In genomic region chr7:117769085-117769484, GRCh38 we compare ENCODE assay signal across 32 cellular contexts.
DNase-seq lines count a peak whose midpoint lies in the region; ATAC-seq and TF ChIP-seq lines count a peak whose summit lies in the region.
"Had no signal": no experiment of that assay in that cellular context is flagged by ENCODE, and none has a peak within 500 bp of the region (broad histone marks: within the 10 kb centered on the region; RNA-seq: fewer than 3 reads in every experiment).

No MANE protein-coding gene starts in this region.

- TF ChIP-seq CTCF in ascending aorta (IDR thresholded peaks at IDR 0.05), result no peak

- DNase-seq in SKM-1 (lab: John Stamatoyannopoulos, UW; ENCODE audit: unreplicated experiment) (no peak), T1000 (lab: John Stamatoyannopoulos, UW) (no peak), ascending aorta (ENCODE audit: low spot score in 2 of 2) (no peak)
- no peak for DNase-seq in activated T-helper 2 cell treated with anti-CD3 and anti-CD28 coated beads, Interferon-gamma antibody, Interleukin-2, Interleukin-4, amounts not matched to agents 10 μg/mL and 5 μg/mL and 100 μg/mL, durations not matched to agents 14 hours and 24 hours and 36 hours (ENCODE audit: low spot score)
- DNase-seq: activated CD4-positive, alpha-beta T cell treated with anti-CD3 and anti-CD28 coated beads, Interleukin-2, amount 50 U/mL, for 4 hours; activated CD8-positive, alpha-beta memory T cell treated with anti-CD3 and anti-CD28 coated beads, Interleukin-2, amount 50 U/mL, for 48 hours; activated effector memory CD4-positive, alpha-beta T cell treated with anti-CD3 and anti-CD28 coated beads, Interleukin-2, amount 50 U/mL, for 16 hours; Calu3; cortex of kidney; HCEC 1CT; head of caudate nucleus; Kasumi-1; left colon; naive thymus-derived CD4-positive, alpha-beta T cell; NCI-H1092 treated with DMSO at 0.1 percent for 48 hours; NCI-H2029 treated with DMSO at 0.1 percent for 48 hours; NCI-H345; ovary; right cardiac atrium; SJCRH30; stimulated activated CD4-positive, alpha-beta T cell treated with anti-CD3 and anti-CD28 coated beads, Interleukin-15, amount 100 ng/mL, for 24 hours; T-helper 17 cell; uterus; WERI-Rb-1 had no signal

- no peaks in the 10 kb centered on the region for H3K27me3 Mint-ChIP-seq in activated T-helper 2 cell treated with anti-CD3 and anti-CD28 coated beads, Interferon-gamma antibody, Interleukin-2, Interleukin-4, amounts not matched to agents 10 μg/mL and 5 μg/mL and 100 μg/mL, durations not matched to agents 14 hours and 24 hours and 36 hours (ENCODE audit: low read depth)

- H3K4me3 ChIP-seq in ascending aorta, result no peak overlapping the region
- H3K4me3 ChIP-seq: A549; BLaER1 treated with 17β-estradiol and CSF1 and Interleukin-3, amounts not matched to agents 10 nM and 100 nM; ovary; PC-9; SJCRH30; suprapubic skin; uterus had no signal

- no peak overlapping the region for H3K4me3 Mint-ChIP-seq in activated T-helper 2 cell treated with anti-CD3 and anti-CD28 coated beads, Interferon-gamma antibody, Interleukin-2, Interleukin-4, amounts not matched to agents 10 μg/mL and 5 μg/mL and 100 μg/mL, durations not matched to agents 14 hours and 24 hours and 36 hours (ENCODE audit: low read depth)
- H3K4me3 Mint-ChIP-seq: naive thymus-derived CD4-positive, alpha-beta T cell; T-helper 17 cell had no signal

- no peaks in the 10 kb centered on the region for H3K9me3 Mint-ChIP-seq in activated T-helper 2 cell treated with anti-CD3 and anti-CD28 coated beads, Interferon-gamma antibody, Interleukin-2, Interleukin-4, amounts not matched to agents 10 μg/mL and 5 μg/mL and 100 μg/mL, durations not matched to agents 14 hours and 24 hours and 36 hours

- H3K36me3 ChIP-seq in ascending aorta, result no peaks in the 10 kb centered on the region
- H3K36me3 ChIP-seq: BLaER1 treated with 17β-estradiol and CSF1 and Interleukin-3, amounts not matched to agents 10 nM and 100 nM; ovary; SJCRH30; suprapubic skin; uterus; WERI-Rb-1 had no signal

- no peaks in the 10 kb centered on the region for H3K9me3 ChIP-seq in ascending aorta
- H3K9me3 ChIP-seq: A549; BLaER1 treated with 17β-estradiol and CSF1 and Interleukin-3, amounts not matched to agents 10 nM and 100 nM; ovary; SJCRH30; suprapubic skin; uterus had no signal

- no peak overlapping the region for H3K27ac ChIP-seq in ascending aorta
- H3K27ac ChIP-seq: A549, ovary, PC-9, SJCRH30, suprapubic skin, uterus, WERI-Rb-1 had no signal

- peak; percentile 33 for ATAC-seq in GM18502 (IDR thresholded peaks at IDR 0.05; ENCODE audit: poor library complexity, unreplicated experiment)
- peak; percentile 49 for ATAC-seq in GM19324 (IDR thresholded peaks at IDR 0.05; ENCODE audit: low FRiP score, unreplicated experiment)
- peak; percentile 47 for ATAC-seq in GM21825 (IDR thresholded peaks at IDR 0.05; ENCODE audit: unreplicated experiment)
- peak; percentile 44 for ATAC-seq in HG03571 (IDR thresholded peaks at IDR 0.05; ENCODE audit: unreplicated experiment)
- ATAC-seq: A549; left colon; naive thymus-derived CD4-positive, alpha-beta T cell; right cardiac atrium; T-helper 17 cell had no signal

- no peak overlapping the region for H3K27ac Mint-ChIP-seq in activated T-helper 2 cell treated with anti-CD3 and anti-CD28 coated beads, Interferon-gamma antibody, Interleukin-2, Interleukin-4, amounts not matched to agents 10 μg/mL and 5 μg/mL and 100 μg/mL, durations not matched to agents 14 hours and 24 hours and 36 hours
- H3K27ac Mint-ChIP-seq: naive thymus-derived CD4-positive, alpha-beta T cell; T-helper 17 cell had no signal

- H3K4me1 ChIP-seq in ascending aorta, result no peaks in the 10 kb centered on the region
- H3K4me1 ChIP-seq: A549, SJCRH30, suprapubic skin, uterus had no signal

- no peaks in the 10 kb centered on the region for H3K36me3 Mint-ChIP-seq in activated T-helper 2 cell treated with anti-CD3 and anti-CD28 coated beads, Interferon-gamma antibody, Interleukin-2, Interleukin-4, amounts not matched to agents 10 μg/mL and 5 μg/mL and 100 μg/mL, durations not matched to agents 14 hours and 24 hours and 36 hours (ENCODE audit: low read depth)
- H3K36me3 Mint-ChIP-seq: naive thymus-derived CD4-positive, alpha-beta T cell had no signal

- no peaks in the 10 kb centered on the region for H3K4me1 Mint-ChIP-seq in activated T-helper 2 cell treated with anti-CD3 and anti-CD28 coated beads, Interferon-gamma antibody, Interleukin-2, Interleukin-4, amounts not matched to agents 10 μg/mL and 5 μg/mL and 100 μg/mL, durations not matched to agents 14 hours and 24 hours and 36 hours (ENCODE audit: low read depth)

- intact Hi-C loops in activated T-helper 2 cell treated with anti-CD3 and anti-CD28 coated beads, Interferon-gamma antibody, Interleukin-2, Interleukin-4, amounts not matched to agents 10 μg/mL and 5 μg/mL and 100 μg/mL, durations not matched to agents 14 hours and 24 hours and 36 hours (cut with micrococcal nuclease), result no loop called here
- intact Hi-C loops in ascending aorta (cut with DNase I), result no loop called here

- no peaks in the 10 kb centered on the region for H3K27me3 ChIP-seq in ascending aorta
- H3K27me3 ChIP-seq: BLaER1 treated with 17β-estradiol and CSF1 and Interleukin-3, amounts not matched to agents 10 nM and 100 nM; ovary; SJCRH30; suprapubic skin; uterus had no signal
